ENCODE assay signal across 7 cellular contexts in genomic region chrX:11759172-11759460, GRCh38. TPM values are rescaled to one million over a fixed set of nuclear protein-coding genes. Genes with fewer than 3 reads are reported as not detected.
A peak's percentile ranks its signal among the peaks of the same experiment; 100 is the strongest.
DNase-seq lines count a peak whose midpoint lies in the region; ATAC-seq and TF ChIP-seq lines count a peak whose summit lies in the region.

No MANE protein-coding gene starts in this region.

- peak overlapping the region; percentile 76 for H3K4me3 ChIP-seq in iPS-18c (ENCODE audit: insufficient read depth, low read depth, low read length)

- ATAC-seq in activated T-helper 17 cell treated with anti-CD3 and anti-CD28 coated beads, Interleukin-2, amount 50 U/mL, for 72 hours (replicated peaks): no peak
- peak; percentile 2 for ATAC-seq in stimulated activated naive CD8-positive, alpha-beta T cell treated with anti-CD3 and anti-CD28 coated beads, Interleukin-15, amount 100 ng/mL, for 72 hours
- ATAC-seq in GM18502 (IDR thresholded peaks at IDR 0.05; ENCODE audit: poor library complexity, unreplicated experiment): no peak

- DNase-seq in HFFc6: no peak
- no peak for DNase-seq in stimulated activated naive CD8-positive, alpha-beta T cell treated with anti-CD3 and anti-CD28 coated beads, Interleukin-15, amount 100 ng/mL, for 72 hours
- DNase-seq in DMS79 treated with DMSO at 0.1 percent for 48 hours (lab: John Stamatoyannopoulos, UW): no peak
- no peak for DNase-seq in NCI-H226

- no peak for TF ChIP-seq CTCF in HFFc6 (IDR thresholded peaks at IDR 0.05)

- H3K27me3 Mint-ChIP-seq in HFFc6 (ENCODE audit: insufficient read depth): no peaks in the 10 kb centered on the region; the same call in 1 of the 2 replicates
- no peaks in the 10 kb centered on the region for H3K27me3 Mint-ChIP-seq in activated T-helper 17 cell treated with anti-CD3 and anti-CD28 coated beads, Interleukin-2, amount 50 U/mL, for 72 hours
- peaks cover 8% of the 10 kb centered on the region for H3K27me3 Mint-ChIP-seq in stimulated activated naive CD8-positive, alpha-beta T cell treated with anti-CD3 and anti-CD28 coated beads, Interleukin-15, amount 100 ng/mL, for 72 hours

- no peaks in the 10 kb centered on the region for H3K36me3 Mint-ChIP-seq in HFFc6 (ENCODE audit: low read depth)
- H3K36me3 Mint-ChIP-seq in activated T-helper 17 cell treated with anti-CD3 and anti-CD28 coated beads, Interleukin-2, amount 50 U/mL, for 72 hours (ENCODE audit: low read depth): peaks cover 48% of the 10 kb centered on the region

- H3K27ac Mint-ChIP-seq in HFFc6: peak overlapping the region; percentile 99
- H3K27ac Mint-ChIP-seq in activated T-helper 17 cell treated with anti-CD3 and anti-CD28 coated beads, Interleukin-2, amount 50 U/mL, for 72 hours: peak overlapping the region; percentile 96
- peak overlapping the region; percentile 96 to 99 for H3K27ac Mint-ChIP-seq in stimulated activated naive CD8-positive, alpha-beta T cell treated with anti-CD3 and anti-CD28 coated beads, Interleukin-15, amount 100 ng/mL, for 72 hours

- H3K9me3 Mint-ChIP-seq in HFFc6: no peaks in the 10 kb centered on the region
- no peaks in the 10 kb centered on the region for H3K9me3 Mint-ChIP-seq in activated T-helper 17 cell treated with anti-CD3 and anti-CD28 coated beads, Interleukin-2, amount 50 U/mL, for 72 hours
- no peaks in the 10 kb centered on the region for H3K9me3 Mint-ChIP-seq in stimulated activated naive CD8-positive, alpha-beta T cell treated with anti-CD3 and anti-CD28 coated beads, Interleukin-15, amount 100 ng/mL, for 72 hours

- H3K4me1 Mint-ChIP-seq in HFFc6 (ENCODE audit: low read depth): peaks cover 27% of the 10 kb centered on the region
- H3K4me1 Mint-ChIP-seq in activated T-helper 17 cell treated with anti-CD3 and anti-CD28 coated beads, Interleukin-2, amount 50 U/mL, for 72 hours: peaks cover 9% of the 10 kb centered on the region
- H3K4me1 Mint-ChIP-seq in stimulated activated naive CD8-positive, alpha-beta T cell treated with anti-CD3 and anti-CD28 coated beads, Interleukin-15, amount 100 ng/mL, for 72 hours: peaks cover 18% of the 10 kb centered on the region

- H3K4me3 Mint-ChIP-seq in HFFc6: peak overlapping the region; percentile 95
- H3K4me3 Mint-ChIP-seq in activated T-helper 17 cell treated with anti-CD3 and anti-CD28 coated beads, Interleukin-2, amount 50 U/mL, for 72 hours: peak overlapping the region; percentile 89
- peak overlapping the region; percentile 98 to 99 for H3K4me3 Mint-ChIP-seq in stimulated activated naive CD8-positive, alpha-beta T cell treated with anti-CD3 and anti-CD28 coated beads, Interleukin-15, amount 100 ng/mL, for 72 hours

- peaks cover 9% of the 10 kb centered on the region for H3K9me3 ChIP-seq in iPS-18c (ENCODE audit: control insufficient read depth, insufficient read depth, low read length)

RNA-seq across cellular contexts. Expression of gene MSL3, which starts 1.1 kb away (rescaled TPM):
- 10 to 100 TPM; 17.1 to 23.2 (median 21.6) TPM for total RNA-seq in HFFc6 (2021; fragmentation: NEBNext Ultra II Directional; extraction: Animal tissue kit (Norgen Biotek cat#: 25700))
- total RNA-seq in activated T-helper 17 cell treated with anti-CD3 and anti-CD28 coated beads, Interleukin-2, amount 50 U/mL, for 72 hours: 10 to 100 TPM; 36.4 to 45.0 TPM
